10 cellular contexts compared by ENCODE assay signal in genomic region chr11:94130589-94131362, GRCh38. TPM values are rescaled to one million over a fixed set of nuclear protein-coding genes. Genes with fewer than 3 reads are reported as not detected.
A peak's percentile ranks its signal among the peaks of the same experiment; 100 is the strongest.
DNase-seq lines count a peak whose midpoint lies in the region; ATAC-seq and TF ChIP-seq lines count a peak whose summit lies in the region.
"Had no signal": no experiment of that assay in that cellular context is flagged by ENCODE, and none has a peak within 500 bp of the region (broad histone marks: within the 10 kb centered on the region; RNA-seq: fewer than 3 reads in every experiment).

No MANE protein-coding gene starts in this region.

- 100% methylated on average over 2 of the region's 10 CpGs for WGBS in H9 (ENCODE audit: extremely low coverage, insufficient read length, low lambda C conversion rate)
- WGBS in hepatocyte (ENCODE audit: low lambda C conversion rate, missing lambda C conversion rate), result 77% methylated on average over 10 of the region's 10 CpGs

- H2BK120ac ChIP-seq in H9 (ENCODE audit: low read depth, low read length, poor library complexity, severe bottlenecking), result no peak overlapping the region

- H3K4me2 ChIP-seq in H9 (ENCODE audit: insufficient read depth, insufficient read length, low read length) (peak overlapping the region; percentile 98), hepatocyte (peak overlapping the region; percentile 88)

- H3K4me3 Mint-ChIP-seq in H9, result no peak overlapping the region
- no peak overlapping the region for H3K4me3 Mint-ChIP-seq in stimulated activated naive CD8-positive, alpha-beta T cell treated with anti-CD3 and anti-CD28 coated beads, Interleukin-15, amount 100 ng/mL, for 72 hours
- H3K4me3 Mint-ChIP-seq: effector memory CD8-positive, alpha-beta T cell; T-cell had no signal

- no peak overlapping the region for H2BK20ac ChIP-seq in H9 (ENCODE audit: low read depth, low read length, poor library complexity, severe bottlenecking)

- H4K5ac ChIP-seq in H9 (ENCODE audit: insufficient read length, low read depth, low read length), result no peak overlapping the region

- H3K4me1 ChIP-seq in H9 (ENCODE audit: insufficient read depth, low read length) (peaks cover 16% of the 10 kb centered on the region; the same call in 1 of the 2 replicates), adipocyte (ENCODE audit: control insufficient read depth, insufficient read depth, low read length) (peaks cover 68% of the 10 kb centered on the region), hepatocyte (ENCODE audit: insufficient read depth) (peaks cover 43% of the 10 kb centered on the region), stomach smooth muscle (ENCODE audit: control insufficient read depth, insufficient read depth, low read length) (peaks cover 60% of the 10 kb centered on the region)

- no peak overlapping the region for H2AFZ ChIP-seq in H9 (ENCODE audit: low read length)
- H2AFZ ChIP-seq in hepatocyte, result no peak overlapping the region

- ATAC-seq in stimulated activated naive CD8-positive, alpha-beta T cell treated with anti-CD3 and anti-CD28 coated beads, Interleukin-15, amount 100 ng/mL, for 72 hours, result no peak
- no peak for ATAC-seq in GM21825 (IDR thresholded peaks at IDR 0.05; ENCODE audit: unreplicated experiment)
- ATAC-seq: effector memory CD8-positive, alpha-beta T cell; T-cell had no signal

- H3K27me3 ChIP-seq in H9 (ENCODE audit: insufficient read depth, low read length) (no peaks in the 10 kb centered on the region), adipocyte (replicated peaks; ENCODE audit: control insufficient read depth, insufficient read depth, low read length) (no peaks in the 10 kb centered on the region), hepatocyte (no peaks in the 10 kb centered on the region), stomach smooth muscle (ENCODE audit: control insufficient read depth in 1 of 2, insufficient read depth in 2 of 2, low read length in 2 of 2) (no peaks in the 10 kb centered on the region)

- H3K27ac ChIP-seq in H9 (ENCODE audit: insufficient read length, low read depth, low read length) (no peak overlapping the region), hepatocyte (peak overlapping the region; percentile 97), stomach smooth muscle (ENCODE audit: low read length) (peak overlapping the region; percentile 83)

- H3K36me3 Mint-ChIP-seq in H9 (ENCODE audit: insufficient read depth in 1 of 3, low read depth in 3 of 3), result peaks cover under 1 to 9% (median 5%) of the 10 kb centered on the region in 3 experiments; a peak in 6 of 7 replicates

- no peak overlapping the region for H2BK12ac ChIP-seq in H9 (ENCODE audit: insufficient read length, low read depth, low read length)

- H4K91ac ChIP-seq in H9 (ENCODE audit: insufficient read length, low read depth, low read length), result no peak overlapping the region

- TF ChIP-seq CTCF in H9 (conservative IDR thresholded peaks at IDR 0.05) (no peak), hepatocyte (IDR thresholded peaks at IDR 0.05; ENCODE audit: poor library complexity) (no peak)

- H4K8ac ChIP-seq in H9 (replicated peaks; ENCODE audit: insufficient read length, low read depth, low read length), result no peak overlapping the region

- H3K79me2 ChIP-seq in H9 (ENCODE audit: insufficient read depth, low read length), result peaks cover 56% of the 10 kb centered on the region
- H3K79me2 ChIP-seq in hepatocyte, result peaks cover 81% of the 10 kb centered on the region

- H3K56ac ChIP-seq in H9 (ENCODE audit: insufficient read length, low read depth, low read length), result no peak overlapping the region

- H4K20me1 ChIP-seq in H9 (ENCODE audit: control insufficient read depth, insufficient read depth, insufficient read length), result no peaks in the 10 kb centered on the region
- peaks cover 11% of the 10 kb centered on the region for H4K20me1 ChIP-seq in hepatocyte (ENCODE audit: insufficient read depth, poor library complexity, severe bottlenecking)

- H3K4me3 ChIP-seq in adipocyte (ENCODE audit: low read length) (peak overlapping the region; percentile 93), hepatocyte (peak overlapping the region; percentile 71), stomach smooth muscle (ENCODE audit: low read length in 2 of 2) (peak overlapping the region; percentile 94 to 97)

- H3K9ac ChIP-seq in H9 (ENCODE audit: extremely low read depth, insufficient read length, low read length), result peak overlapping the region; percentile 90
- H3K9ac ChIP-seq in adipocyte (ENCODE audit: low read length), result peak overlapping the region; percentile 95
- peak overlapping the region; percentile 17 to 84 for H3K9ac ChIP-seq in stomach smooth muscle (ENCODE audit: low read length in 2 of 2)

- H3K23me2 ChIP-seq in H9 (ENCODE audit: insufficient read length, low read depth, low read length, poor library complexity, severe bottlenecking), result peaks cover 22% of the 10 kb centered on the region

- peaks cover under 1 to 3% of the 10 kb centered on the region in 2 experiments; a peak in 3 of 5 replicates for H3K9me3 Mint-ChIP-seq in H9
- H3K9me3 Mint-ChIP-seq in stimulated activated naive CD8-positive, alpha-beta T cell treated with anti-CD3 and anti-CD28 coated beads, Interleukin-15, amount 100 ng/mL, for 72 hours, result no peaks in the 10 kb centered on the region
- H3K9me3 Mint-ChIP-seq: effector memory CD8-positive, alpha-beta T cell; T-cell had no signal

- no peak overlapping the region for H3K4ac ChIP-seq in H9 (ENCODE audit: low read depth, low read length)

- H3K27me3 Mint-ChIP-seq in H9 (ENCODE audit: low read depth), result no peaks in the 10 kb centered on the region; the same call in 1 of the 2 replicates
- no peaks in the 10 kb centered on the region for H3K27me3 Mint-ChIP-seq in stimulated activated naive CD8-positive, alpha-beta T cell treated with anti-CD3 and anti-CD28 coated beads, Interleukin-15, amount 100 ng/mL, for 72 hours
- H3K27me3 Mint-ChIP-seq: effector memory CD8-positive, alpha-beta T cell; T-cell had no signal

- H3K9me2 ChIP-seq in hepatocyte (replicated peaks; ENCODE audit: insufficient read depth), result no peaks in the 10 kb centered on the region

- H3K14ac ChIP-seq in H9 (ENCODE audit: insufficient read depth, low read length), result no peak overlapping the region

- no peaks in the 10 kb centered on the region for H3K9me3 ChIP-seq in H9 (ENCODE audit: control insufficient read depth, low read depth, low read length)
- no peaks in the 10 kb centered on the region for H3K9me3 ChIP-seq in adipocyte (ENCODE audit: control insufficient read depth, low read length)
- H3K9me3 ChIP-seq in hepatocyte (ENCODE audit: low read depth), result no peaks in the 10 kb centered on the region
- H3K9me3 ChIP-seq in stomach smooth muscle (ENCODE audit: control insufficient read depth in 2 of 2, low read length in 2 of 2), result no peaks in the 10 kb centered on the region

- no peak overlapping the region for H2AK5ac ChIP-seq in H9 (ENCODE audit: insufficient read length, low read length)

- no peak overlapping the region for H3T11ph ChIP-seq in H9 (ENCODE audit: low read length)

- H3K27ac Mint-ChIP-seq in H9, result no peak overlapping the region
- no peak overlapping the region for H3K27ac Mint-ChIP-seq in stimulated activated naive CD8-positive, alpha-beta T cell treated with anti-CD3 and anti-CD28 coated beads, Interleukin-15, amount 100 ng/mL, for 72 hours
- H3K27ac Mint-ChIP-seq: effector memory CD8-positive, alpha-beta T cell; T-cell had no signal

- no peak overlapping the region for H2BK5ac ChIP-seq in H9 (ENCODE audit: insufficient read length, low read length)

- H2BK15ac ChIP-seq in H9 (ENCODE audit: low read depth, low read length), result no peak overlapping the region

- peaks cover 41% of the 10 kb centered on the region in 2 experiments for H3K4me1 Mint-ChIP-seq in H9
- peaks cover 50% of the 10 kb centered on the region for H3K4me1 Mint-ChIP-seq in stimulated activated naive CD8-positive, alpha-beta T cell treated with anti-CD3 and anti-CD28 coated beads, Interleukin-15, amount 100 ng/mL, for 72 hours

- H3K23ac ChIP-seq in H9 (ENCODE audit: insufficient read length, low read depth, low read length), result no peak overlapping the region

- H3K36me3 ChIP-seq in adipocyte (ENCODE audit: control insufficient read depth, insufficient read depth, low read length, severe bottlenecking), result no peaks in the 10 kb centered on the region
- no peaks in the 10 kb centered on the region for H3K36me3 ChIP-seq in hepatocyte (replicated peaks; ENCODE audit: insufficient read depth, low read depth)
- H3K36me3 ChIP-seq in stomach smooth muscle (ENCODE audit: control insufficient read depth in 2 of 2, insufficient read depth in 2 of 2, low read length in 2 of 2), result no peaks in the 10 kb centered on the region

- peaks cover 4% of the 10 kb centered on the region for H3K79me1 ChIP-seq in H9 (ENCODE audit: insufficient read depth, low read depth, low read length, poor library complexity, severe bottlenecking)

- no peak for DNase-seq in H9
- DNase-seq in adipocyte (ENCODE audit: low read depth), result peak; percentile 93
- DNase-seq in hepatocyte (ENCODE audit: low spot score), result peak; percentile 49
- no peak for DNase-seq in stimulated activated naive CD8-positive, alpha-beta T cell treated with anti-CD3 and anti-CD28 coated beads, Interleukin-15, amount 100 ng/mL, for 72 hours
- no peak for DNase-seq in activated T-cell treated with anti-CD3 and anti-CD28 coated beads, Interleukin-2, amount 50 U/mL, for 48 hours
- no peak for DNase-seq in OCI-M2 (lab: John Stamatoyannopoulos, UW; ENCODE audit: unreplicated experiment)
- DNase-seq: effector memory CD8-positive, alpha-beta T cell; T-cell had no signal

- no peak overlapping the region for H3K18ac ChIP-seq in H9 (ENCODE audit: insufficient read length, low read depth, low read length)

RNA-seq across cellular contexts. Expression of gene PANX1, which starts 2.1 kb away (rescaled TPM):
- 37.4 and 37.5 TPM in 2 replicates for total RNA-seq in H9 (2021)
- 53.0 and 58.1 TPM in 2 replicates for total RNA-seq in hepatocyte
- 25.1 and 27.2 TPM in 2 replicates for polyA plus RNA-seq in hepatocyte

Comparison
In these comparisons a context has a peak if more than half of its experiments do, and no peak if none do; other contexts are left out.
1. DNase-seq: peak in adipocyte (single experiment) and hepatocyte (single experiment); none in H9 (single experiment), stimulated activated naive CD8-positive, alpha-beta T cell treated with anti-CD3 and anti-CD28 coated beads, Interleukin-15, amount 100 ng/mL, for 72 hours (0 of 2), activated T-cell treated with anti-CD3 and anti-CD28 coated beads, Interleukin-2, amount 50 U/mL, for 48 hours (0 of 2) and OCI-M2 (single experiment).
2. Peak in every context shown above with its lines, with median percentiles within 50 percentile points of each other: H3K9ac ChIP-seq and H3K4me3 ChIP-seq.